In the genomic region with DNA sequence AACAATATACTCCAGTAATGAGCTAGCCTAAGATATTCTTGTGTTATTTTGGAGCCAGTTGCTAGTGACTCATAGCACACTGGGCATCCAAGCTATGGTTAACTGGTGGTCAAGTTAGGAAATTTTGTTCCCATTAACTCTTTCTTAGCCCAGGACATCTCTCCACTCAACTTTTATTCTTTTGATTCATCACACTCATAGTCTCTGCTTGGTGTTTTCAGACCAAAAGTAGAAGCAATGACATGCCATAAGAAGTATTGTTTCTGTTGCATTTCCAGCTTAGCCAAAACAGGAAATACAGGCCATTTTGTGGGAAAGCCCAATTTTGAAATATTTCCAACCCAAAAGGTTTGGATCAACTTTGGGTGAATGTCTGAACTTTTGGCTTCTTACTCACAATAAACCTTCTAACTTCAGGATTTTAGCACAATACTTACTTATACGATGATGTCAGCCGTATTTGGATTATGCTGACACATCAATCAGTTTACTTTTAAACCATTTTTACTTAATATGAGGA, we compare ENCODE assay signal across 15 cellular contexts. TPM values are rescaled to one million over a fixed set of nuclear protein-coding genes. Genes with fewer than 3 reads are reported as not detected.
DNase-seq lines count a peak whose midpoint lies in the region; ATAC-seq, FAIRE-seq and TF ChIP-seq lines count a peak whose summit lies in the region.
"Had no signal": no experiment of that assay in that cellular context is flagged by ENCODE, and none has a peak within 500 bp of the region (broad histone marks: within the 10 kb centered on the region; RNA-seq: fewer than 3 reads in every experiment).

No MANE protein-coding gene starts in this region.

- H3K79me2 ChIP-seq in PC-3 (ENCODE audit: low read length) (no peaks in the 10 kb centered on the region), Karpas-422 (ENCODE audit: low read length) (no peaks in the 10 kb centered on the region)

- peak; percentile 13 for DNase-seq in COLO829 (ENCODE audit: low spot score)
- peak; percentile 47 for DNase-seq in PC-3
- peak; percentile 20 for DNase-seq in dermis blood vessel endothelial cell
- DNase-seq in non-pigmented ciliary epithelial cell (ENCODE audit: low read depth): peak; percentile 77
- no peak for DNase-seq in Karpas-422
- DNase-seq in small intestine: no peak
- no peak for DNase-seq in NCI-H345 treated with DMSO at 0.1 percent for 48 hours (lab: John Stamatoyannopoulos, UW; ENCODE audit: unreplicated experiment)
- DNase-seq: activated B cell treated with CpG ODN at 0.5 μM for 24 hours; CD4-positive, CD25-positive, alpha-beta regulatory T cell; left cardiac atrium; naive thymus-derived CD4-positive, alpha-beta T cell; NCI-H1048; retina; stimulated activated naive CD4-positive, alpha-beta T cell had no signal

- H3K27me3 ChIP-seq in PC-3 (ENCODE audit: low read length) (no peaks in the 10 kb centered on the region), Karpas-422 (ENCODE audit: low read length) (no peaks in the 10 kb centered on the region), small intestine (ENCODE audit: control insufficient read depth in 2 of 2, insufficient read depth in 2 of 2, low read length in 2 of 2) (no peaks in the 10 kb centered on the region)

- H3K4me1 ChIP-seq in PC-3 (ENCODE audit: insufficient read depth, low read length): peaks cover 29% of the 10 kb centered on the region
- no peaks in the 10 kb centered on the region for H3K4me1 ChIP-seq in Karpas-422 (ENCODE audit: low read length)
- H3K4me1 ChIP-seq in small intestine (ENCODE audit: control insufficient read depth in 2 of 2, insufficient read depth in 1 of 2, low read depth in 1 of 2, low read length in 1 of 2): peaks cover 0 to 11% of the 10 kb centered on the region in 2 donors

- POLR2A ChIA-PET in PC-3 (lab: Charles Lee; ENCODE audit: unreplicated experiment): interaction anchor here (0.6 to 0.7 kb wide), 3 partner anchors 12 to 875 kb away, joined by 3 read pairs; partner anchors contain the start of gene CCN2

- FAIRE-seq in small intestine (lab: Jason Lieb, UNC): no peak

- H3F3A ChIP-seq in PC-3 (ENCODE audit: low read length, unreplicated experiment): no peaks in the 10 kb centered on the region

- peak overlapping the region; percentile 26; the same call in 1 of the 2 replicates for H3K9ac ChIP-seq in PC-3 (ENCODE audit: low read length)
- no peak overlapping the region for H3K9ac ChIP-seq in Karpas-422 (ENCODE audit: low read length)

- H2AFZ ChIP-seq in PC-3 (ENCODE audit: low read length): no peak overlapping the region
- no peak overlapping the region for H2AFZ ChIP-seq in Karpas-422 (ENCODE audit: low read length)

- H3K27ac ChIP-seq in PC-3 (ENCODE audit: low read length): peak overlapping the region; percentile 76
- no peak overlapping the region for H3K27ac ChIP-seq in Karpas-422 (ENCODE audit: low read length)
- H3K27ac ChIP-seq in small intestine (ENCODE audit: low read depth in 1 of 2, low read length in 1 of 2): no peak overlapping the region

- no peak for TF ChIP-seq CTCF in PC-3 (conservative IDR thresholded peaks at IDR 0.05; ENCODE audit: low read depth, low read length)

- H3K9me3 ChIP-seq in PC-3 (ENCODE audit: low read length): no peaks in the 10 kb centered on the region
- no peaks in the 10 kb centered on the region for H3K9me3 ChIP-seq in Karpas-422 (ENCODE audit: low read length)
- H3K9me3 ChIP-seq in small intestine (ENCODE audit: control insufficient read depth, low read depth): no peaks in the 10 kb centered on the region

- BruUV-seq in PC-3 (replicated peaks; lab: Mats Ljungman, UMichigan): no TSS peak

- H3K9me2 ChIP-seq in PC-3 (replicated peaks; ENCODE audit: low read length) (no peaks in the 10 kb centered on the region), Karpas-422 (replicated peaks; ENCODE audit: insufficient read depth, low read length) (no peaks in the 10 kb centered on the region)

- intact Hi-C loops in PC-3 (cut with micrococcal nuclease): loop anchor here (2.0 kb wide), 2 partner anchors 14 to 38 kb away; no protein-coding TSS in a partner anchor

- H3K36me3 ChIP-seq in PC-3 (ENCODE audit: low read depth, low read length) (no peaks in the 10 kb centered on the region), Karpas-422 (ENCODE audit: insufficient read depth, low read length) (no peaks in the 10 kb centered on the region), small intestine (ENCODE audit: control insufficient read depth in 2 of 2, insufficient read depth in 2 of 2, low read length in 2 of 2) (no peaks in the 10 kb centered on the region)

- CTCF ChIA-PET in PC-3 (lab: Charles Lee): no interaction called here

- WGBS in small intestine, 3 donors: 75 to 93% (median 82%) methylated on average over 2 of the region's 2 CpGs

- H4K20me1 ChIP-seq in PC-3 (ENCODE audit: low read length): no peaks in the 10 kb centered on the region
- H4K20me1 ChIP-seq in Karpas-422 (ENCODE audit: insufficient read depth, low read depth, low read length): no peaks in the 10 kb centered on the region

- H3K4me3 ChIP-seq in PC-3 (ENCODE audit: low read length): no peak overlapping the region
- no peak overlapping the region for H3K4me3 ChIP-seq in Karpas-422 (ENCODE audit: low read length)
- H3K4me3 ChIP-seq in small intestine (ENCODE audit: low read depth in 1 of 2, low read length in 2 of 2): no peak overlapping the region

- H3K4me2 ChIP-seq in PC-3 (ENCODE audit: low read length) (no peak overlapping the region), Karpas-422 (ENCODE audit: low read depth, low read length, poor library complexity, severe bottlenecking) (no peak overlapping the region)

- ATAC-seq in PC-3 (peak; percentile 61), GM18519 (IDR thresholded peaks at IDR 0.05; ENCODE audit: low FRiP score, unreplicated experiment) (no peak)
- ATAC-seq: naive thymus-derived CD4-positive, alpha-beta T cell had no signal

RNA-seq across cellular contexts. Expression of gene CCN2, which starts 31.6 kb away (rescaled TPM):
- 33.2 and 34.4 TPM in 2 replicates for total RNA-seq in PC-3 (2014; rRNA removed)
- total RNA-seq in dermis blood vessel endothelial cell: 773 and 867 TPM in 2 replicates
- not detected in 2 replicates for total RNA-seq in Karpas-422 (2014; rRNA removed; shearing (Covaris generic); ENCODE audit: low replicate concordance)
- 10 to 100 TPM in 1 of 3 donors, 1 to 10 TPM in 2; 1.3 to 83.6 (median 3.2) TPM for polyA plus RNA-seq in small intestine
- total RNA-seq: CD4-positive, CD25-positive, alpha-beta regulatory T cell; naive thymus-derived CD4-positive, alpha-beta T cell had no signal
- polyA plus RNA-seq: CD4-positive, CD25-positive, alpha-beta regulatory T cell; naive thymus-derived CD4-positive, alpha-beta T cell had no signal

Comparison
In these comparisons a context has a peak if more than half of its experiments do, and no peak if none do; other contexts are left out.
1. DNase-seq: peak in COLO829 (single experiment), PC-3 (single experiment), dermis blood vessel endothelial cell (single experiment) and non-pigmented ciliary epithelial cell (single experiment); none in Karpas-422 (single experiment), small intestine (single experiment) and NCI-H345 treated with DMSO at 0.1 percent for 48 hours (single experiment).
2. RNA of gene CCN2, which starts 31.6 kb away (total RNA-seq): 773 to 867 TPM in dermis blood vessel endothelial cell and 33.2 to 34.4 TPM in PC-3; not detected in Karpas-422; every median in the first group is over 10 times any median in the second.